9 cellular contexts compared by ENCODE assay signal in the genomic region with DNA sequence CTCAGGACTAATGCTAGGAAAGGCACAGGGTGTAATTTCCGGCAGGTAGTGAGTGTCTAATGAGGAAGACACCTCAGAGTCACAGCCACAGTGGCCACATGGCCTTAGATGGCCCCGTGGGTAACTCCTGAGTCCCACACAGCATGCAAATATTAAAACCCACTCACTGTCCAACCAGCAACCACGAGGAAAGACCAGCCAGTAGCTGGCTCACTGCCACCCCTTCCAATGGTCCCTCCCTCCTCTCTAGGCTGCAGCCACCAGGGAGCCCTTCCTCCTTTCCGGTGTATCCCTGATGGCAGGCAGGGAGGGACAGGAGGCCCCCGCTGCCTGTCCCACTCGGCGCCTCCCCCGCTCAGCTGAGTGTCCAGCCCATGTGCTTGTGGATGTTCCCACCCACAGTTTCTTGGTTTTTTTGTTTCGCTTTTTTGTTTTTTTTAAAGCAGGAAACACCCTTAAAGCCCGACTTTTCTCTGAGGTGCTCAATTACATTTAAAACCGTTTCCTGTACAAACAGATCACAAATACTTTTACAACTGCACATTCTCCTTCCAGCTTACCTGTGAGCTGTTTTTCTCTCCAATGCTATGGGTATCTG. TPM values are rescaled to one million over a fixed set of nuclear protein-coding genes. Genes with fewer than 3 reads are reported as not detected.
DNase-seq lines count a peak whose midpoint lies in the region; ATAC-seq, FAIRE-seq and TF ChIP-seq lines count a peak whose summit lies in the region.
"Had no signal": no experiment of that assay in that cellular context is flagged by ENCODE, and none has a peak within 500 bp of the region (broad histone marks: within the 10 kb centered on the region; RNA-seq: fewer than 3 reads in every experiment).

No MANE protein-coding gene starts in this region.

- H3K9me1 ChIP-seq in K562 (ENCODE audit: control insufficient read depth, insufficient read depth, low read length), result peaks cover 4% of the 10 kb centered on the region

- no peak for TF ChIP-seq POLR2A in K562 (conservative IDR thresholded peaks at IDR 0.05)

- FAIRE-seq in K562 (lab: Jason Lieb, UNC), result no peak
- FAIRE-seq: frontal cortex had no signal

- peaks cover 3 to 7% of the 10 kb centered on the region in 2 experiments; a peak in 4 of 5 replicates for H3K4me1 ChIP-seq in K562 (replicated peaks in 1 of 2; ENCODE audit: control insufficient read depth in 2 of 2, insufficient read depth in 2 of 2, low read length in 2 of 2)
- peaks cover 6% of the 10 kb centered on the region for H3K4me1 ChIP-seq in mucosa of descending colon (ENCODE audit: low read depth)

- peaks cover 33% of the 10 kb centered on the region for H4K20me1 ChIP-seq in K562 (replicated peaks; ENCODE audit: control insufficient read depth, insufficient read depth, low read length)

- H3K4me3 ChIP-seq in Jurkat, Clone E6-1 (ENCODE audit: low read length), result peak overlapping the region; percentile 38
- no peak overlapping the region for H3K4me3 ChIP-seq in K562
- H3K4me3 ChIP-seq in mucosa of descending colon, result no peak overlapping the region

- no peak overlapping the region for H3K9ac ChIP-seq in K562 (ENCODE audit: insufficient read depth in 1 of 2, low read depth in 2 of 2, low read length in 2 of 2)

- intact Hi-C loops in K562 (cut with micrococcal nuclease) (no loop called here), mucosa of descending colon (cut with DNase I, micrococcal nuclease) (no loop called here)

- H3K27me3 ChIP-seq in K562 (ENCODE audit: control insufficient read depth in 2 of 2, insufficient read depth in 2 of 2, low read length in 2 of 2), result no peaks in the 10 kb centered on the region

- DNase-seq in Ammon's horn (ENCODE audit: low spot score) (peak; percentile 58), K562 (ENCODE audit: extremely low read depth in 1 of 4, low spot score in 3 of 4) (peak; percentile 35 to 54 (median 50)), mucosa of descending colon (peak in 2 of 3 donors; percentile 53 to 68), NCI-H2171 (lab: John Stamatoyannopoulos, UW) (no peak), EL (no peak), GM13976 (ENCODE audit: low spot score) (no peak)
- DNase-seq in Jurkat, Clone E6-1 (ENCODE audit: low read depth, low spot score), result peak; percentile 71

- H3K4me2 ChIP-seq in K562 (ENCODE audit: insufficient read depth, low read length), result no peak overlapping the region

- POLR2A ChIA-PET in K562 (lab: Yijun Ruan, JAX), result interaction anchor here (0.9 to 1.3 kb wide), 2 partner anchors 10 to 29 kb away, joined by 3 to 5 read pairs; no protein-coding TSS in a partner anchor

- no peak overlapping the region for H3K27ac ChIP-seq in K562 (ENCODE audit: extremely low read depth, low read depth, low read length)

- in situ Hi-C loops in K562 (cut with MboI), result no loop called here
- in situ Hi-C loops in GM13976 (cut with MboI; ENCODE audit: low sequenced_read_pairs, unreplicated experiment), result no loop called here

- ATAC-seq in K562, result peak; percentile 88
- peak; percentile 72 for ATAC-seq in mucosa of descending colon
- ATAC-seq in HG03457 (IDR thresholded peaks at IDR 0.05; ENCODE audit: unreplicated experiment), result no peak

- H3K9me3 ChIP-seq in K562 (replicated peaks; ENCODE audit: control insufficient read depth, insufficient read depth, low read depth, low read length), result no peaks in the 10 kb centered on the region
- no peaks in the 10 kb centered on the region for H3K9me3 ChIP-seq in mucosa of descending colon

- TF ChIP-seq RAD21 in K562 (CRISPR knock-in tag; conservative IDR thresholded peaks at IDR 0.05 in 1 of 2, IDR thresholded peaks at IDR 0.05 in 1 of 2), result no peak

- peaks cover 58% of the 10 kb centered on the region for H3K79me2 ChIP-seq in K562 (ENCODE audit: control insufficient read depth, insufficient read depth, low read length)

- H3K36me3 ChIP-seq in K562 (ENCODE audit: control insufficient read depth, insufficient read depth, low read length) (peaks cover 85% of the 10 kb centered on the region; the same call in 2 of the 3 replicates), mucosa of descending colon (ENCODE audit: low read depth) (no peaks in the 10 kb centered on the region)

- 33% methylated on average over 10 of the region's 11 CpGs for WGBS in K562 (ENCODE audit: insufficient coverage, low coverage, missing lambda C conversion rate)

- TF ChIP-seq EP300 in K562 (IDR thresholded peaks at IDR 0.05; ENCODE audit: low read length), result no peak

- BruUV-seq in K562 (replicated peaks; lab: Mats Ljungman, UMichigan), result no TSS peak

- CTCF ChIA-PET in K562 (lab: Yijun Ruan, JAX; ENCODE audit: low intra/inter-chr PET ratio), result no interaction called here

- TF ChIP-seq CTCF in K562 (IDR thresholded peaks at IDR 0.05 in 2 of 3, conservative IDR thresholded peaks at IDR 0.05 in 1 of 3; ENCODE audit: insufficient read depth in 2 of 3, low read depth in 1 of 3, low read length in 3 of 3) (no peak), mucosa of descending colon (IDR thresholded peaks at IDR 0.05) (no peak), GM13976 (IDR thresholded peaks at IDR 0.05; ENCODE audit: borderline replicate concordance, control extremely low read depth, extremely low read depth, insufficient read depth, missing control alignments) (no peak)

- no peak overlapping the region for H2AFZ ChIP-seq in K562 (ENCODE audit: low read depth, low read length)

TF ChIP-seq in K562, 482 proteins besides CTCF, POLR2A, EP300 and RAD21 (continues in another document):
- TF ChIP-seq, protein P1, sequence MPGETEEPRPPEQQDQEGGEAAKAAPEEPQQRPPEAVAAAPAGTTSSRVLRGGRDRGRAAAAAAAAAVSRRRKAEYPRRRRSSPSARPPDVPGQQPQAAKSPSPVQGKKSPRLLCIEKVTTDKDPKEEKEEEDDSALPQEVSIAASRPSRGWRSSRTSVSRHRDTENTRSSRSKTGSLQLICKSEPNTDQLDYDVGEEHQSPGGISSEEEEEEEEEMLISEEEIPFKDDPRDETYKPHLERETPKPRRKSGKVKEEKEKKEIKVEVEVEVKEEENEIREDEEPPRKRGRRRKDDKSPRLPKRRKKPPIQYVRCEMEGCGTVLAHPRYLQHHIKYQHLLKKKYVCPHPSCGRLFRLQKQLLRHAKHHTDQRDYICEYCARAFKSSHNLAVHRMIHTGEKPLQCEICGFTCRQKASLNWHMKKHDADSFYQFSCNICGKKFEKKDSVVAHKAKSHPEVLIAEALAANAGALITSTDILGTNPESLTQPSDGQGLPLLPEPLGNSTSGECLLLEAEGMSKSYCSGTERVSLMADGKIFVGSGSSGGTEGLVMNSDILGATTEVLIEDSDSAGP (CRISPR knock-in tag; IDR thresholded peaks at IDR 0.05), result no peak
- TF ChIP-seq NFATC3 (IDR thresholded peaks at IDR 0.05) (no peak), ZNF41 (CRISPR knock-in tag; conservative IDR thresholded peaks at IDR 0.05) (no peak), HNRNPK (IDR thresholded peaks at IDR 0.05; ENCODE audit: low read depth, low read length, poor library complexity, severe bottlenecking) (no peak)
- TF ChIP-seq, protein P2, sequence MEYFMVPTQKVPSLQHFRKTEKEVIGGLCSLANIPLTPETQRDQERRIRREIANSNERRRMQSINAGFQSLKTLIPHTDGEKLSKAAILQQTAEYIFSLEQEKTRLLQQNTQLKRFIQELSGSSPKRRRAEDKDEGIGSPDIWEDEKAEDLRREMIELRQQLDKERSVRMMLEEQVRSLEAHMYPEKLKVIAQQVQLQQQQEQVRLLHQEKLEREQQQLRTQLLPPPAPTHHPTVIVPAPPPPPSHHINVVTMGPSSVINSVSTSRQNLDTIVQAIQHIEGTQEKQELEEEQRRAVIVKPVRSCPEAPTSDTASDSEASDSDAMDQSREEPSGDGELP (CRISPR knock-in tag; IDR thresholded peaks at IDR 0.05; ENCODE audit: borderline replicate concordance), result peak; percentile 58
- TF ChIP-seq, protein P3, sequence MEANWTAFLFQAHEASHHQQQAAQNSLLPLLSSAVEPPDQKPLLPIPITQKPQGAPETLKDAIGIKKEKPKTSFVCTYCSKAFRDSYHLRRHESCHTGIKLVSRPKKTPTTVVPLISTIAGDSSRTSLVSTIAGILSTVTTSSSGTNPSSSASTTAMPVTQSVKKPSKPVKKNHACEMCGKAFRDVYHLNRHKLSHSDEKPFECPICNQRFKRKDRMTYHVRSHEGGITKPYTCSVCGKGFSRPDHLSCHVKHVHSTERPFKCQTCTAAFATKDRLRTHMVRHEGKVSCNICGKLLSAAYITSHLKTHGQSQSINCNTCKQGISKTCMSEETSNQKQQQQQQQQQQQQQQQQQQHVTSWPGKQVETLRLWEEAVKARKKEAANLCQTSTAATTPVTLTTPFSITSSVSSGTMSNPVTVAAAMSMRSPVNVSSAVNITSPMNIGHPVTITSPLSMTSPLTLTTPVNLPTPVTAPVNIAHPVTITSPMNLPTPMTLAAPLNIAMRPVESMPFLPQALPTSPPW (CRISPR knock-in tag; IDR thresholded peaks at IDR 0.05), result peak; percentile 67

RNA-seq across cellular contexts. Expression of a gene that starts 9.2 kb away (rescaled TPM):
- polyA plus RNA-seq in Jurkat, Clone E6-1 (2012; ENCODE audit: insufficient read depth, insufficient read length), result 71.8 TPM
- total RNA-seq in K562 (2011; cell fraction: chromatin; rRNA removed; ENCODE audit: low replicate concordance), result 61.4 and 70.7 TPM in 2 replicates
- 53.2 and 63.7 TPM in 2 replicates for total RNA-seq in K562 (2011; cell fraction: nucleolus; rRNA removed)
- total RNA-seq in K562 (2011; cell fraction: nucleoplasm; rRNA removed), result 62.1 and 64.4 TPM in 2 replicates
- total RNA-seq in K562 (2014; rRNA removed), result 76.1 and 83.0 TPM in 2 replicates
- total RNA-seq in K562 (2014; rRNA removed; fragmentation: Illumina TruSeq; extraction: Trizol), result 39.7 and 40.7 TPM in 2 replicates
- 25.0 and 25.9 TPM in 2 replicates for total RNA-seq in K562 (2015; rRNA removed; fragmentation: Illumina TruSeq; extraction: Trizol)
- 41.7 and 42.2 TPM in 2 replicates for total RNA-seq in K562 (2021)
- 119 and 124 TPM in 2 replicates for polyA plus RNA-seq in K562 (2011; rRNA removed)
- polyA plus RNA-seq in K562 (2011; cell fraction: cytosol; rRNA removed), result 114 and 117 TPM in 2 replicates
- 136 and 157 TPM in 2 replicates for polyA plus RNA-seq in K562 (2011; cell fraction: nucleus; rRNA removed)
- polyA plus RNA-seq in K562 (2012), result 28.7 and 29.5 TPM in 2 replicates
- 46.9 and 54.9 TPM in 2 replicates for polyA plus RNA-seq in K562 (2014; fragmentation: Illumina TruSeq; extraction: Trizol)
- 10 to 100 TPM in 1 of 2 experiments, 1 to 10 TPM in 1; 9.2 to 10.7 TPM for polyA plus RNA-seq in K562 (2014; fragmentation: Nextera tagmentation; extraction: Ambion mirVana)
- 68.9 and 75.9 TPM in 2 replicates for polyA plus RNA-seq in K562 (2014; rRNA removed)
- polyA minus RNA-seq in K562 (2011; rRNA and poly(A)+ RNA removed), result 42.4 and 53.7 TPM in 2 replicates
- 32.0 and 69.4 TPM in 2 replicates for polyA minus RNA-seq in K562 (2011; cell fraction: cytosol; rRNA and poly(A)+ RNA removed)
- 33.0 and 56.2 TPM in 2 replicates for polyA minus RNA-seq in K562 (2011; cell fraction: nucleus; rRNA and poly(A)+ RNA removed)
- 10 to 100 TPM in 1 of 3 donors, 1 to 10 TPM in 2; 2.5 to 25.8 (median 5.6) TPM for total RNA-seq in mucosa of descending colon

Comparison
In these comparisons a context has a peak if more than half of its experiments do, and no peak if none do; other contexts are left out.
1. DNase-seq: peak in Ammon's horn (single experiment), Jurkat, Clone E6-1 (single experiment), K562 (4 of 4) and mucosa of descending colon (2 of 3); none in NCI-H2171 (single experiment), EL (single experiment) and GM13976 (single experiment).